In the genomic region with DNA sequence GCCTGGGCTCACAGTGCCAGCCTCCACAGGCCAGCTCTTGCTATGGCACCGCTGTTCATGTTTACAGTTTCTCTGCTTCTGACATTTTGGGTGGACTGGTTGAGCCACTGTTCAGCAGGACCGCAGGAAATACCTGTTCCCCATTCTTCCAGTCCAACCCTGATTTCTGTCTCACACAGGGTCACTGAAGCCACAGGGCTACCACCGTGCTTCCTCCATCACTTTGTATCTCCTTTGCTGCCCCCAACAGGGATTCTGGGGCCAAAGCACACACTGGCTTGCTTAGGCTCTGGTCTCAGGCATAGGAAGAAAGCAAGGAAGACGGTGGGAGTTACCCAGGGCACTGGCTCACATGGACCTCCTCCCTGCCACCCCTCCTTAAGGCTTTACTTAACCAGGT, we compare ENCODE assay signal across 14 cellular contexts.
DNase-seq lines count a peak whose midpoint lies in the region; TF ChIP-seq lines count a peak whose summit lies in the region.
"Had no signal": no experiment of that assay in that cellular context is flagged by ENCODE, and none has a peak within 500 bp of the region (broad histone marks: within the 10 kb centered on the region; RNA-seq: fewer than 3 reads in every experiment).

No MANE protein-coding gene starts in this region.

- H3K27ac Mint-ChIP-seq in Calu3 (ENCODE audit: unreplicated experiment) (no peak overlapping the region), H9 (no peak overlapping the region), mesothelial cell of epicardium (no peak overlapping the region)
- H3K27ac Mint-ChIP-seq: dendritic cell treated with granulocyte-macrophage colony-stimulating factor and Interleukin-4, amounts not matched to agents 40 ng/mL and 50 ng/mL, for 4 days; natural killer cell had no signal

- H3K4me1 ChIP-seq in H9 (ENCODE audit: insufficient read depth, low read length): no peaks in the 10 kb centered on the region
- H3K4me1 ChIP-seq in iPS DF 6.9 (ENCODE audit: control insufficient read depth, insufficient read depth, low read length): no peaks in the 10 kb centered on the region

- no peak overlapping the region for H4K91ac ChIP-seq in H9 (ENCODE audit: insufficient read length, low read depth, low read length)

- no peak overlapping the region for H3K4me2 ChIP-seq in H9 (ENCODE audit: insufficient read depth, insufficient read length, low read length)

- no peak overlapping the region for H3K56ac ChIP-seq in H9 (ENCODE audit: insufficient read length, low read depth, low read length)

- H2BK12ac ChIP-seq in H9 (ENCODE audit: insufficient read length, low read depth, low read length): no peak overlapping the region

- BruUV-seq in Calu3 (replicated peaks; lab: Mats Ljungman, UMichigan): no TSS peak

- H3K9me3 Mint-ChIP-seq in Calu3 (ENCODE audit: low read depth, unreplicated experiment): no peaks in the 10 kb centered on the region
- H3K9me3 Mint-ChIP-seq in H9: peaks cover 7 to 8% of the 10 kb centered on the region in 2 experiments
- peaks cover 4% of the 10 kb centered on the region for H3K9me3 Mint-ChIP-seq in mesothelial cell of epicardium

- TF ChIP-seq CTCF in Calu3 (IDR thresholded peaks at IDR 0.05; ENCODE audit: unreplicated experiment) (no peak), H9 (conservative IDR thresholded peaks at IDR 0.05) (peak; percentile 56), dorsolateral prefrontal cortex (IDR thresholded peaks at IDR 0.05 in 54 of 56, conservative IDR thresholded peaks at IDR 0.05 in 2 of 56; ENCODE audit: low read depth in 1 of 56, partially characterized antibody in 56 of 56) (peak in 10 of 56 donors; percentile 8 to 31 (median 18)), mesothelial cell of epicardium (IDR thresholded peaks at IDR 0.05; ENCODE audit: unreplicated experiment) (no peak)

- H2AFZ ChIP-seq in H9 (ENCODE audit: low read length): no peak overlapping the region

- H3K27me3 Mint-ChIP-seq in Calu3 (ENCODE audit: unreplicated experiment): peaks cover 64% of the 10 kb centered on the region
- peaks cover 20% of the 10 kb centered on the region for H3K27me3 Mint-ChIP-seq in H9 (ENCODE audit: low read depth)
- peaks cover 38% of the 10 kb centered on the region for H3K27me3 Mint-ChIP-seq in mesothelial cell of epicardium (ENCODE audit: low read depth)

- in situ Hi-C loops in SK-MEL-5 (cut with HindIII; ENCODE audit: low pct_unique_long_range_greater_than_20kb, low sequenced_read_pairs): no loop called here

- no peak overlapping the region for H3K14ac ChIP-seq in H9 (ENCODE audit: insufficient read depth, low read length)

- H3K27ac ChIP-seq in H9 (ENCODE audit: insufficient read length, low read depth, low read length): no peak overlapping the region
- H3K27ac ChIP-seq in iPS DF 6.9 (ENCODE audit: low read length): no peak overlapping the region
- H3K27ac ChIP-seq in dorsolateral prefrontal cortex: no peak overlapping the region

- no peak overlapping the region for H4K5ac ChIP-seq in H9 (ENCODE audit: insufficient read length, low read depth, low read length)

- no peaks in the 10 kb centered on the region for H3K79me1 ChIP-seq in H9 (ENCODE audit: insufficient read depth, low read depth, low read length, poor library complexity, severe bottlenecking)

- H3K36me3 Mint-ChIP-seq in Calu3 (ENCODE audit: insufficient read depth, unreplicated experiment) (no peaks in the 10 kb centered on the region), H9 (ENCODE audit: insufficient read depth in 1 of 3, low read depth in 3 of 3) (peaks cover 0 to 4% (median 0%) of the 10 kb centered on the region in 3 experiments; a peak in 2 of 7 replicates), mesothelial cell of epicardium (peaks cover 3% of the 10 kb centered on the region)
- H3K36me3 Mint-ChIP-seq: CD4-positive, alpha-beta memory T cell had no signal

- H2BK20ac ChIP-seq in H9 (ENCODE audit: low read depth, low read length, poor library complexity, severe bottlenecking): no peak overlapping the region

- H3K36me3 ChIP-seq in iPS DF 6.9 (ENCODE audit: control insufficient read depth, insufficient read depth, low read length): no peaks in the 10 kb centered on the region

- no peak overlapping the region for H2BK15ac ChIP-seq in H9 (ENCODE audit: low read depth, low read length)

- CTCF ChIA-PET in Calu3 (lab: Charles Lee): no interaction called here

- no peak overlapping the region for H3T11ph ChIP-seq in H9 (ENCODE audit: low read length)

- H2AK5ac ChIP-seq in H9 (ENCODE audit: insufficient read length, low read length): no peak overlapping the region

- no CpG with 5 or more reads among the region's 4 CpGs for WGBS in H9 (ENCODE audit: extremely low coverage, insufficient read length, low lambda C conversion rate)
- WGBS in iPS DF 6.9 (ENCODE audit: insufficient coverage, insufficient read length): no CpG with 5 or more reads among the region's 4 CpGs

- no peaks in the 10 kb centered on the region for H3K9me3 ChIP-seq in H9 (ENCODE audit: control insufficient read depth, low read depth, low read length)
- H3K9me3 ChIP-seq in iPS DF 6.9 (ENCODE audit: control insufficient read depth, insufficient read depth, low read length): no peaks in the 10 kb centered on the region

- H2BK120ac ChIP-seq in H9 (ENCODE audit: low read depth, low read length, poor library complexity, severe bottlenecking): no peak overlapping the region

- no peak overlapping the region for H4K8ac ChIP-seq in H9 (replicated peaks; ENCODE audit: insufficient read length, low read depth, low read length)

- H3K9ac ChIP-seq in H9 (ENCODE audit: extremely low read depth, insufficient read length, low read length): no peak overlapping the region

- no peak overlapping the region for H2BK5ac ChIP-seq in H9 (ENCODE audit: insufficient read length, low read length)

- H3K4ac ChIP-seq in H9 (ENCODE audit: low read depth, low read length): no peak overlapping the region

- H3K4me3 ChIP-seq in iPS DF 6.9 (ENCODE audit: low read length): no peak overlapping the region
- H3K4me3 ChIP-seq in dorsolateral prefrontal cortex: no peak overlapping the region

- no peak overlapping the region for H3K23ac ChIP-seq in H9 (ENCODE audit: insufficient read length, low read depth, low read length)

- intact Hi-C loops in Calu3 (cut with micrococcal nuclease; ENCODE audit: unreplicated experiment) (no loop called here), dorsolateral prefrontal cortex (cut with DNase I) (no loop called here)

- H3K27me3 ChIP-seq in H9 (ENCODE audit: insufficient read depth, low read length) (no peaks in the 10 kb centered on the region), iPS DF 6.9 (ENCODE audit: control insufficient read depth, insufficient read depth, low read length) (no peaks in the 10 kb centered on the region), dorsolateral prefrontal cortex (peaks cover 0 to 12% (median 0%) of the 10 kb centered on the region in 45 donors)

- H3K23me2 ChIP-seq in H9 (ENCODE audit: insufficient read length, low read depth, low read length, poor library complexity, severe bottlenecking): no peaks in the 10 kb centered on the region

- H3K79me2 ChIP-seq in H9 (ENCODE audit: insufficient read depth, low read length): no peaks in the 10 kb centered on the region

- H3K4me3 Mint-ChIP-seq in Calu3 (ENCODE audit: low read depth, unreplicated experiment) (no peak overlapping the region), H9 (no peak overlapping the region), mesothelial cell of epicardium (no peak overlapping the region)
- H3K4me3 Mint-ChIP-seq: CD4-positive, alpha-beta memory T cell; dendritic cell treated with granulocyte-macrophage colony-stimulating factor and Interleukin-4, amounts not matched to agents 40 ng/mL and 50 ng/mL, for 4 days; natural killer cell had no signal

- no peak overlapping the region for H3K18ac ChIP-seq in H9 (ENCODE audit: insufficient read length, low read depth, low read length)

- H3K4me1 Mint-ChIP-seq in Calu3 (ENCODE audit: low read depth, unreplicated experiment) (no peaks in the 10 kb centered on the region), H9 (peaks cover 0 to 4% of the 10 kb centered on the region in 2 experiments; a peak in 2 of 4 replicates), mesothelial cell of epicardium (peaks cover 10% of the 10 kb centered on the region)
- H3K4me1 Mint-ChIP-seq: CD4-positive, alpha-beta memory T cell; natural killer cell had no signal

- no peaks in the 10 kb centered on the region for H4K20me1 ChIP-seq in H9 (ENCODE audit: control insufficient read depth, insufficient read depth, insufficient read length)

- DNase-seq in Calu3: peak; percentile 12
- DNase-seq in H9: peak; percentile 72
- DNase-seq in SK-MEL-5 (ENCODE audit: low read depth, low spot score): peak; percentile 43
- peak; percentile 37 for DNase-seq in iPS DF 6.9 (ENCODE audit: low read depth, low spot score)
- DNase-seq in activated naive CD4-positive, alpha-beta T cell (lab: John Stamatoyannopoulos, UW): no peak
- DNase-seq in dorsolateral prefrontal cortex: no peak
- DNase-seq in HT-29 (ENCODE audit: low spot score): no peak
- DNase-seq in mesothelial cell of epicardium (ENCODE audit: low spot score in 2 of 2, unreplicated experiment in 2 of 2): no peak
- DNase-seq: activated T-cell treated with anti-CD3 and anti-CD28 coated beads for 4 hours; amniotic stem cell; CD4-positive, alpha-beta memory T cell; kidney; natural killer cell had no signal

Comparison
In these comparisons a context has a peak if more than half of its experiments do, and no peak if none do; other contexts are left out.
1. DNase-seq: peak in Calu3 (single experiment), H9 (single experiment), SK-MEL-5 (single experiment) and iPS DF 6.9 (single experiment); none in activated naive CD4-positive, alpha-beta T cell (0 of 4), dorsolateral prefrontal cortex (0 of 10), HT-29 (single experiment) and mesothelial cell of epicardium (0 of 2).